Comparison of ENCODE assay signal across 15 cellular contexts in the genomic region with DNA sequence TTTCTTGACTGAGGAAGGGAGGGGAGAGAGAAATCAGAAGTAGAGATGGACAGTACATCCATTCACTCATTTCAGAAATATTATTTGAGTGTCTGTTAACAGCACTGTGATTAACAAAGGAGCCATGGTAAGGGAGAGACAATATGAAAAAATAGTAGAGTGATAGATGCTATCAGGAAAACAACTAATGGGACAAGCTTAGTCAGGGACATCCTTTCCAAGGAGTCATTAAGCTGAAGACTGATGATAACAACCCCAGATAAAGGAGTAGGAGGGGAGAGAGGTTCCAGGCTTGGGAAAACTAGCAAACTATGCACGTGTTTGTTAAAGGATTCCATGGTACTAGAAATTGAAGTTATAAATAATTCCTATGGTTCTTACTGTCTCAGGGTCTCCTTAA.
"Had no signal": no experiment of that assay in that cellular context is flagged by ENCODE, and none has a peak within 500 bp of the region (broad histone marks: within the 10 kb centered on the region; RNA-seq: fewer than 3 reads in every experiment).

No MANE protein-coding gene starts in this region.

- H3K27me3 ChIP-seq: brain microvascular endothelial cell had no signal

- H3K4me3 ChIP-seq: skin epidermis had no signal

- ATAC-seq: activated T-cell treated with anti-CD3 and anti-CD28 coated beads, Interleukin-2, amount 50 U/mL, for 72 hours; left lobe of liver had no signal

- DNase-seq: activated CD4-positive, alpha-beta T cell treated with anti-CD3 and anti-CD28 coated beads, Interleukin-2, amount 10 ng/mL, durations not matched to agents 7 days and 5 days; activated CD8-positive, alpha-beta memory T cell treated with anti-CD3 and anti-CD28 coated beads, Interleukin-2, amount 50 U/mL, for 48 hours; activated gamma-delta T cell; activated T-cell treated with anti-CD3 and anti-CD28 coated beads, Interleukin-2, amount 50 U/mL, for 72 hours; amygdala; brain microvascular endothelial cell; effector memory CD4-positive, alpha-beta T cell; mesenchymal stem cell; retina; stimulated activated CD4-positive, alpha-beta T cell treated with anti-CD3 and anti-CD28 coated beads, Interleukin-4, amount 100 ng/mL, for 24 hours; stimulated activated naive CD4-positive, alpha-beta T cell treated with Interleukin-2 at 50 U/mL for 16 hours; SW 1271; trophoblast cell had no signal
